Comparison of ENCODE assay signal across 8 cellular contexts in genomic region chr1:21337931-21338567, GRCh38. TPM values are rescaled to one million over a fixed set of nuclear protein-coding genes. Genes with fewer than 3 reads are reported as not detected.
DNase-seq lines count a peak whose midpoint lies in the region; ATAC-seq and TF ChIP-seq lines count a peak whose summit lies in the region.

No MANE protein-coding gene starts in this region.

- H3K36me3 ChIP-seq in esophagus (ENCODE audit: control insufficient read depth in 2 of 2, insufficient read depth in 2 of 2, low read length in 1 of 2) (no peaks in the 10 kb centered on the region), ovary (no peaks in the 10 kb centered on the region)

- 45 to 50% methylated on average over 7 of the region's 7 CpGs for WGBS in esophagus, 2 donors
- 42 to 47% (median 44%) methylated on average over 7 of the region's 7 CpGs for WGBS in ovary, 3 donors

- H3K9me3 ChIP-seq in esophagus (ENCODE audit: control insufficient read depth in 2 of 2, insufficient read depth in 1 of 2, low read depth in 1 of 2, low read length in 1 of 2) (no peaks in the 10 kb centered on the region), ovary (no peaks in the 10 kb centered on the region)

- peak overlapping the region; percentile 68 to 82 for H3K27ac ChIP-seq in esophagus (ENCODE audit: low read depth in 2 of 2, low read length in 1 of 2)
- H3K27ac ChIP-seq in ovary, result peak overlapping the region; percentile 81 to 92

- H3K4me3 ChIP-seq in esophagus (ENCODE audit: low read depth in 1 of 2, low read length in 2 of 2) (no peak overlapping the region), ovary (no peak overlapping the region)

- no peak for TF ChIP-seq POLR2A in ovary (IDR thresholded peaks at IDR 0.05)

- no peak for ATAC-seq in GM21447 (IDR thresholded peaks at IDR 0.05; ENCODE audit: unreplicated experiment)

- TF ChIP-seq CTCF in ovary (IDR thresholded peaks at IDR 0.05), result no peak

- peak; percentile 69 for TF ChIP-seq EP300 in ovary (IDR thresholded peaks at IDR 0.05)

- DNase-seq in COLO668 (lab: John Stamatoyannopoulos, UW; ENCODE audit: unreplicated experiment) (peak; percentile 55), NOMO-1 treated with DMSO at 0.1 percent for 48 hours (lab: John Stamatoyannopoulos, UW; ENCODE audit: unreplicated experiment) (peak; percentile 18), ovary (peak; percentile 78 to 98 (median 89)), NCI-H2081 treated with DMSO at 0.1 percent for 48 hours (lab: John Stamatoyannopoulos, UW) (no peak), NCI-H146 (lab: John Stamatoyannopoulos, UW) (no peak), globus pallidus (ENCODE audit: low spot score) (no peak)

- peaks cover 15 to 37% of the 10 kb centered on the region in 2 donors for H3K4me1 ChIP-seq in esophagus (ENCODE audit: control insufficient read depth in 2 of 2, insufficient read depth in 2 of 2, low read length in 1 of 2)
- H3K4me1 ChIP-seq in ovary (ENCODE audit: insufficient read depth), result peaks cover 63% of the 10 kb centered on the region

- no peaks in the 10 kb centered on the region for H3K27me3 ChIP-seq in esophagus (ENCODE audit: control insufficient read depth in 1 of 2, insufficient read depth in 2 of 2, low read length in 2 of 2)
- H3K27me3 ChIP-seq in ovary, result no peaks in the 10 kb centered on the region

- intact Hi-C loops in ovary (cut with DNase I), result loop anchor here in 1 of 4 donors (2.0 kb wide), 1 partner anchor 75 kb away; no protein-coding TSS in a partner anchor

RNA-seq across cellular contexts. Expression of gene ECE1, which starts 47.8 kb away (rescaled TPM):
- polyA plus RNA-seq in esophagus, result 10 to 100 TPM; 12.4 to 14.2 TPM
- total RNA-seq in ovary, result 100 to 1,000 TPM in 4 of 7 donors, 10 to 100 TPM in 3; 37.3 to 183 (median 119) TPM
- polyA plus RNA-seq in ovary, result 100 to 1,000 TPM in 1 of 2 donors, 10 to 100 TPM in 1; 84.0 to 313 TPM

Comparison
In these comparisons a context has a peak if more than half of its experiments do, and no peak if none do; other contexts are left out.
1. DNase-seq: peak in COLO668 (single experiment), NOMO-1 treated with DMSO at 0.1 percent for 48 hours (single experiment) and ovary (5 of 5); none in NCI-H2081 treated with DMSO at 0.1 percent for 48 hours (single experiment), NCI-H146 (single experiment) and globus pallidus (single experiment).
2. RNA of gene ECE1, which starts 47.8 kb away (polyA plus RNA-seq): 84.0 to 313 TPM in ovary; 12.4 to 14.2 TPM in esophagus; every median in the first group is over 4 times any median in the second.